Comparison of ENCODE assay signal across 8 cellular contexts in genomic region chr2:159285929-159286708, GRCh38. TPM values are rescaled to one million over a fixed set of nuclear protein-coding genes. Genes with fewer than 3 reads are reported as not detected.
A peak's percentile ranks its signal among the peaks of the same experiment; 100 is the strongest.
DNase-seq lines count a peak whose midpoint lies in the region; ATAC-seq, FAIRE-seq and TF ChIP-seq lines count a peak whose summit lies in the region.

Gene WDSUB1 (minus strand): TSS chr2:159286703. CDS start chr2:159283069, 3,634 bp downstream.

- WGBS in adipose tissue, 3 donors: 1 to 2% (median 1%) methylated on average over 47 to 64 of the region's 64 CpGs
- WGBS in heart left ventricle, 4 donors: 1 to 4% (median 1%) methylated on average over 23 to 64 of the region's 64 CpGs
- WGBS in pancreas, 2 donors: 0 to 1% methylated on average over 60 to 64 of the region's 64 CpGs

- TF ChIP-seq POLR2A in heart left ventricle (IDR thresholded peaks at IDR 0.05): no peak

- TF ChIP-seq CTCF in heart left ventricle (IDR thresholded peaks at IDR 0.05) (no peak), pancreas (IDR thresholded peaks at IDR 0.05) (no peak)

- H3K27me3 ChIP-seq in BLaER1: no peaks in the 10 kb centered on the region
- no peaks in the 10 kb centered on the region for H3K27me3 ChIP-seq in heart left ventricle
- no peaks in the 10 kb centered on the region for H3K27me3 ChIP-seq in pancreas

- ATAC-seq in GM18868 (IDR thresholded peaks at IDR 0.05; ENCODE audit: unreplicated experiment) (peak; percentile 27), HG03280 (IDR thresholded peaks at IDR 0.05; ENCODE audit: unreplicated experiment) (peak; percentile 7), heart left ventricle (peak; percentile 42 to 60 (median 50)), pancreas (peak; percentile 65 to 70 (median 68)), GM21737 (IDR thresholded peaks at IDR 0.05; ENCODE audit: unreplicated experiment) (no peak)

- DNase-seq in NOMO-1 treated with dmso at 0.1 percent for 144 hours (lab: John Stamatoyannopoulos, UW; ENCODE audit: unreplicated experiment): peak; percentile 50
- peak; percentile 59 to 81 (median 73) for DNase-seq in heart left ventricle
- peak; percentile 75 to 88 (median 83) for DNase-seq in pancreas

- H3K9ac ChIP-seq in BLaER1: peak within 1 kb of the TSS; percentile 90

- peak within 1 kb of the TSS; percentile 94 for H3K4me2 ChIP-seq in BLaER1

- H3K4me1 ChIP-seq in BLaER1 (peaks cover 72% of the 10 kb centered on the region), heart left ventricle (peaks cover 0 to 29% (median 12%) of the 10 kb centered on the region in 12 donors), pancreas (peaks cover 0 to 12% (median 0%) of the 10 kb centered on the region in 3 donors)

- H3K36me3 ChIP-seq in BLaER1 (peaks cover 23% of the 10 kb centered on the region), heart left ventricle (peaks cover 0 to 15% (median 7%) of the 10 kb centered on the region in 9 donors), pancreas (peaks cover 0 to 4% (median 0%) of the 10 kb centered on the region in 3 donors)

- no peak for FAIRE-seq in pancreas (lab: Jason Lieb, UNC)

- H3K4me3 ChIP-seq in BLaER1: peak within 1 kb of the TSS; percentile 95
- H3K4me3 ChIP-seq in heart left ventricle: peak within 1 kb of the TSS; percentile 75 to 99 (median 88)
- peak within 1 kb of the TSS; percentile 62 to 97 (median 74) for H3K4me3 ChIP-seq in pancreas

- peaks cover 21% of the 10 kb centered on the region for H4K20me1 ChIP-seq in BLaER1

- H3K27ac ChIP-seq in BLaER1 (peak within 1 kb of the TSS; percentile 87), adipose tissue (ENCODE audit: low read depth, low read length) (peak within 1 kb of the TSS; percentile 72), heart left ventricle (peak within 1 kb of the TSS; percentile 59 to 97 (median 92)), pancreas (peak within 1 kb of the TSS; percentile 88 to 96 (median 95))

- intact Hi-C loops in heart left ventricle (cut with DNase I): no loop called here
- intact Hi-C loops in pancreas (cut with DNase I): no loop called here

- peaks cover 19% of the 10 kb centered on the region; the same call in 1 of the 2 replicates for H3K9me3 ChIP-seq in BLaER1
- no peaks in the 10 kb centered on the region for H3K9me3 ChIP-seq in heart left ventricle
- H3K9me3 ChIP-seq in pancreas: no peaks in the 10 kb centered on the region

RNA-seq across cellular contexts. Expression of gene WDSUB1, which starts in this region (rescaled TPM):
- 1 to 10 TPM; 6.0 to 6.3 (median 6.0) TPM for polyA plus RNA-seq in adipose tissue
- 10 to 100 TPM in 2 of 9 donors, 1 to 10 TPM in 7; 5.1 to 12.4 (median 9.1) TPM for total RNA-seq in heart left ventricle
- 1 to 10 TPM; 5.9 to 8.0 TPM for polyA plus RNA-seq in heart left ventricle
- total RNA-seq in pancreas: 1 to 10 TPM; 3.5 to 8.2 (median 5.6) TPM
- 1 to 10 TPM; 4.3 to 7.1 TPM for polyA plus RNA-seq in pancreas
